ENCODE assay signal across 12 cellular contexts in genomic region chr15:44157679-44158078, GRCh38. TPM values are rescaled to one million over a fixed set of nuclear protein-coding genes. Genes with fewer than 3 reads are reported as not detected.
DNase-seq lines count a peak whose midpoint lies in the region; ATAC-seq and TF ChIP-seq lines count a peak whose summit lies in the region.
"Had no signal": no experiment of that assay in that cellular context is flagged by ENCODE, and none has a peak within 500 bp of the region (broad histone marks: within the 10 kb centered on the region; RNA-seq: fewer than 3 reads in every experiment).

No MANE protein-coding gene starts in this region.

- H3K27me3 ChIP-seq in AG04450 (ENCODE audit: control insufficient read depth, insufficient read depth, low read length): no peaks in the 10 kb centered on the region
- no peaks in the 10 kb centered on the region for H3K27me3 ChIP-seq in CD8-positive, alpha-beta T cell (ENCODE audit: insufficient read depth, low read length)

- intact Hi-C loops in CD8-positive, alpha-beta T cell (cut with DNase I, micrococcal nuclease): no loop called here

- H3K36me3 Mint-ChIP-seq in CD8-positive, alpha-beta T cell: no peaks in the 10 kb centered on the region
- H3K36me3 Mint-ChIP-seq: activated naive CD4-positive, alpha-beta T cell treated with anti-CD3 and anti-CD28 coated beads, Interleukin-2, amount 50 U/mL, for 24 hours; CD4-positive, alpha-beta memory T cell; natural killer cell had no signal

- no peak overlapping the region for H3K27ac Mint-ChIP-seq in CD8-positive, alpha-beta T cell
- H3K27ac Mint-ChIP-seq: activated naive CD4-positive, alpha-beta T cell treated with anti-CD3 and anti-CD28 coated beads, Interleukin-2, amount 50 U/mL, for 24 hours; CD4-positive, alpha-beta memory T cell; natural killer cell had no signal

- no peaks in the 10 kb centered on the region for H3K9me3 Mint-ChIP-seq in CD8-positive, alpha-beta T cell
- H3K9me3 Mint-ChIP-seq: activated naive CD4-positive, alpha-beta T cell treated with anti-CD3 and anti-CD28 coated beads, Interleukin-2, amount 50 U/mL, for 24 hours; natural killer cell had no signal

- CTCF ChIA-PET in AG04450 (lab: Charles Lee): no interaction called here
- CTCF ChIA-PET in CD8-positive, alpha-beta T cell (lab: Charles Lee): no interaction called here

- ATAC-seq in GM19397 (IDR thresholded peaks at IDR 0.05; ENCODE audit: unreplicated experiment) (no peak), HG02571 (IDR thresholded peaks at IDR 0.05; ENCODE audit: unreplicated experiment) (no peak)
- ATAC-seq in CD8-positive, alpha-beta T cell: no peak
- ATAC-seq: natural killer cell had no signal

- peaks cover 22% of the 10 kb centered on the region for H3K27me3 Mint-ChIP-seq in CD8-positive, alpha-beta T cell (ENCODE audit: low read depth)

- no peaks in the 10 kb centered on the region for H3K9me3 ChIP-seq in AG04450 (ENCODE audit: control insufficient read depth, insufficient read depth, low read length)
- no peaks in the 10 kb centered on the region for H3K9me3 ChIP-seq in CD8-positive, alpha-beta T cell (ENCODE audit: low read length)

- H3K36me3 ChIP-seq in CD8-positive, alpha-beta T cell (ENCODE audit: insufficient read depth, low read length): no peaks in the 10 kb centered on the region

- TF ChIP-seq CTCF in AG04450 (IDR thresholded peaks at IDR 0.05; ENCODE audit: low read depth, low read length) (no peak), VCaP (conservative IDR thresholded peaks at IDR 0.05) (no peak)
- TF ChIP-seq CTCF in CD8-positive, alpha-beta T cell (IDR thresholded peaks at IDR 0.05): no peak

- H3K4me1 Mint-ChIP-seq in CD8-positive, alpha-beta T cell (ENCODE audit: low read depth): no peaks in the 10 kb centered on the region
- H3K4me1 Mint-ChIP-seq: activated naive CD4-positive, alpha-beta T cell treated with anti-CD3 and anti-CD28 coated beads, Interleukin-2, amount 50 U/mL, for 24 hours; CD4-positive, alpha-beta memory T cell; natural killer cell had no signal

- H3K4me1 ChIP-seq in CD8-positive, alpha-beta T cell (ENCODE audit: insufficient read depth, low read length): no peaks in the 10 kb centered on the region

- no peak overlapping the region for H3K27ac ChIP-seq in AG04450 (ENCODE audit: low read depth, low read length)
- peak overlapping the region; percentile 69 for H3K27ac ChIP-seq in VCaP
- no peak overlapping the region for H3K27ac ChIP-seq in CD8-positive, alpha-beta T cell (ENCODE audit: low read depth, low read length)

- H3K4me3 Mint-ChIP-seq in CD8-positive, alpha-beta T cell: no peak overlapping the region
- H3K4me3 Mint-ChIP-seq: activated naive CD4-positive, alpha-beta T cell treated with anti-CD3 and anti-CD28 coated beads, Interleukin-2, amount 50 U/mL, for 24 hours; CD4-positive, alpha-beta memory T cell; natural killer cell had no signal

- DNase-seq in AG04450 (ENCODE audit: low read depth, low spot score) (peak; percentile 78), HPDE6-E6E7 (ENCODE audit: extremely low spot score) (peak; percentile 44), iris pigment epithelial cell (ENCODE audit: low read depth) (peak; percentile 95), NCI-H2227 (lab: John Stamatoyannopoulos, UW; ENCODE audit: unreplicated experiment) (no peak)
- no peak for DNase-seq in CD8-positive, alpha-beta T cell
- DNase-seq: CD4-positive, alpha-beta memory T cell; KBM-7; natural killer cell had no signal

- POLR2A ChIA-PET in AG04450 (lab: Yijun Ruan, JAX): no interaction called here
- POLR2A ChIA-PET in CD8-positive, alpha-beta T cell (lab: Charles Lee): no interaction called here

- H3K4me3 ChIP-seq in AG04450 (ENCODE audit: low read depth, low read length): no peak overlapping the region
- H3K4me3 ChIP-seq in CD8-positive, alpha-beta T cell (ENCODE audit: low read depth, low read length): no peak overlapping the region

RNA-seq across cellular contexts. Expression of gene FRMD5, which starts 37.4 kb away (rescaled TPM):
- 5.2 and 5.4 TPM in 2 replicates for polyA plus RNA-seq in AG04450 (2011; rRNA removed)
- polyA minus RNA-seq in AG04450 (2011; rRNA and poly(A)+ RNA removed): 10.5 and 12.0 TPM in 2 replicates
- not detected for total RNA-seq in CD8-positive, alpha-beta T cell
- total RNA-seq: natural killer cell had no signal

Comparison
In these comparisons a context has a peak if more than half of its experiments do, and no peak if none do; other contexts are left out.
1. DNase-seq: peak in AG04450 (single experiment), HPDE6-E6E7 (single experiment) and iris pigment epithelial cell (single experiment); none in CD8-positive, alpha-beta T cell (0 of 7) and NCI-H2227 (single experiment).